Comparison of ENCODE assay signal across 16 cellular contexts in the genomic region with DNA sequence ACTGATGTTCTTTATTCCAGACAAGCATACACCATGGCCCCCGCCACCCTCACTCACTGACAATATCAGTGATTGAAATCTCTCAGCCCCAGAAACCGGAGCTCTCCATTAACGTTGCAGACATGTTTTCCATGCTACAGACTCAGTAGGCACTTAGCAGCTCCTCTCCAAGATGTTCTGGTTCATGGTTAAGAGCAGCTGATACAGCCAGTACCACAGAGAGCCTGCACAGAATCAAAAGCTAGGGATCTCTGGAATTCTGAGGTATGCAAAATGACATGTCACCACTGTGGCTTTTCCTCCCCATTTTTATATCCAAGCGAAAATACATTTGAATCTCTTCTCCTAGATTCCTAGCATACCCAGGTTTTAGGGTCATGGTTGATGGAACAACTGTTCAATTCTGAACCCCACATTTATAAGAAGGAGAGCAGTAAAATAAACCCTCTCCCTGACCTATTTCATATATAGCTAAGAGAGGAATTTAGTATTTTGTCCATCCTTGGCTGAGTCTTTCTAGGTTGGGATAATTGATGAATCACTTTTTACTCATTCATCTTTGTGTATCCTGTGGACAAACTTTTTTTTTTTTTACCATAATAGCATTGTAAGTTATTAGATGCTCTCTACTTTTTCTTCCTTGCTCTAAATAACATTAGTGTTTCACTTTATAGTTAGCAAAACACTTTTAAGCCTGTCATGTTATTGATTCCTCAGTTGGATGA.
DNase-seq lines count a peak whose midpoint lies in the region; ATAC-seq and TF ChIP-seq lines count a peak whose summit lies in the region.
"Had no signal": no experiment of that assay in that cellular context is flagged by ENCODE, and none has a peak within 500 bp of the region (broad histone marks: within the 10 kb centered on the region; RNA-seq: fewer than 3 reads in every experiment).

No MANE protein-coding gene starts in this region.

- peak; percentile 39 for ATAC-seq in foreskin keratinocyte
- ATAC-seq in stimulated activated memory B cell treated with anti-CD40 and anti-IgM and Interleukin-4, amounts not matched to agents 10 μg/mL and 1 μg/mL and 100 μg/mL, for 72 hours, result no peak
- ATAC-seq in effector memory CD8-positive, alpha-beta T cell (replicated peaks), result no peak
- ATAC-seq: K562 had no signal

- H3K27ac Mint-ChIP-seq in stimulated activated memory B cell treated with anti-CD40 and anti-IgM and Interleukin-4, amounts not matched to agents 10 μg/mL and 1 μg/mL and 100 μg/mL, for 72 hours, result no peak overlapping the region
- H3K27ac Mint-ChIP-seq in effector memory CD8-positive, alpha-beta T cell, result no peak overlapping the region

- H3K36me3 Mint-ChIP-seq in stimulated activated memory B cell treated with anti-CD40 and anti-IgM and Interleukin-4, amounts not matched to agents 10 μg/mL and 1 μg/mL and 100 μg/mL, for 72 hours, result no peaks in the 10 kb centered on the region
- no peaks in the 10 kb centered on the region for H3K36me3 Mint-ChIP-seq in effector memory CD8-positive, alpha-beta T cell (ENCODE audit: insufficient read depth)

- no peak for TF ChIP-seq CTCF in foreskin keratinocyte (conservative IDR thresholded peaks at IDR 0.05)

- no peaks in the 10 kb centered on the region for H3K27me3 Mint-ChIP-seq in stimulated activated memory B cell treated with anti-CD40 and anti-IgM and Interleukin-4, amounts not matched to agents 10 μg/mL and 1 μg/mL and 100 μg/mL, for 72 hours
- no peaks in the 10 kb centered on the region for H3K27me3 Mint-ChIP-seq in effector memory CD8-positive, alpha-beta T cell

- no peaks in the 10 kb centered on the region for H3K4me1 Mint-ChIP-seq in stimulated activated memory B cell treated with anti-CD40 and anti-IgM and Interleukin-4, amounts not matched to agents 10 μg/mL and 1 μg/mL and 100 μg/mL, for 72 hours
- H3K4me1 Mint-ChIP-seq in effector memory CD8-positive, alpha-beta T cell (ENCODE audit: low read depth in 2 of 2), result no peaks in the 10 kb centered on the region

- no peaks in the 10 kb centered on the region for H3K4me1 ChIP-seq in foreskin keratinocyte

- peak; percentile 48 for DNase-seq in M059J (ENCODE audit: low read depth)
- DNase-seq in amniotic epithelial cell (ENCODE audit: low read depth), result peak; percentile 25
- no peak for DNase-seq in foreskin keratinocyte
- no peak for DNase-seq in effector memory CD8-positive, alpha-beta T cell
- no peak for DNase-seq in head of caudate nucleus
- no peak for DNase-seq in cerebellum (ENCODE audit: low spot score)
- DNase-seq: DMS 273 treated with DMSO at 0.1 percent for 48 hours, DND-41, H9, NCI-H1105 treated with DMSO at 0.1 percent for 48 hours, NCI-H1694, NCI-H2081 treated with DMSO at 0.1 percent for 48 hours, OCI-M1, SHP77 treated with DMSO at 0.1 percent for 48 hours had no signal

- H3K9me3 Mint-ChIP-seq in stimulated activated memory B cell treated with anti-CD40 and anti-IgM and Interleukin-4, amounts not matched to agents 10 μg/mL and 1 μg/mL and 100 μg/mL, for 72 hours, result peaks cover 5% of the 10 kb centered on the region
- H3K9me3 Mint-ChIP-seq in effector memory CD8-positive, alpha-beta T cell, result peaks cover 20 to 25% of the 10 kb centered on the region in 2 donors

- no peaks in the 10 kb centered on the region for H3K27me3 ChIP-seq in foreskin keratinocyte

- no peak overlapping the region for H3K4me3 Mint-ChIP-seq in stimulated activated memory B cell treated with anti-CD40 and anti-IgM and Interleukin-4, amounts not matched to agents 10 μg/mL and 1 μg/mL and 100 μg/mL, for 72 hours
- no peak overlapping the region for H3K4me3 Mint-ChIP-seq in effector memory CD8-positive, alpha-beta T cell
- H3K4me3 Mint-ChIP-seq: H9 had no signal

- intact Hi-C loops in head of caudate nucleus (cut with DNase I), result no loop called here

- no peak overlapping the region for H3K27ac ChIP-seq in foreskin keratinocyte

Comparison
In these comparisons a context has a peak if more than half of its experiments do, and no peak if none do; other contexts are left out.
1. DNase-seq: peak in M059J (single experiment) and amniotic epithelial cell (single experiment); none in foreskin keratinocyte (0 of 2), effector memory CD8-positive, alpha-beta T cell (0 of 3), head of caudate nucleus (0 of 42) and cerebellum (single experiment).